ENCODE assay signal across 9 cellular contexts in genomic region chr11:22433066-22433450, GRCh38.
DNase-seq lines count a peak whose midpoint lies in the region; ATAC-seq, FAIRE-seq and TF ChIP-seq lines count a peak whose summit lies in the region.
"Had no signal": no experiment of that assay in that cellular context is flagged by ENCODE, and none has a peak within 500 bp of the region (broad histone marks: within the 10 kb centered on the region; RNA-seq: fewer than 3 reads in every experiment).

No MANE protein-coding gene starts in this region.

- peaks cover 8% of the 10 kb centered on the region; the same call in 1 of the 2 replicates for H3F3A ChIP-seq in GM23248 (ENCODE audit: insufficient read depth)

- H3K4me1 Mint-ChIP-seq in stimulated activated naive CD8-positive, alpha-beta T cell treated with anti-CD3 and anti-CD28 coated beads, Interleukin-15, amount 100 ng/mL, for 72 hours = peaks cover 16% of the 10 kb centered on the region

- H4K20me1 ChIP-seq in GM23248 (ENCODE audit: insufficient read depth) = no peaks in the 10 kb centered on the region

- in situ Hi-C loops in GM23248 (cut with MboI) = no loop called here

- peak; percentile 47 for DNase-seq in GM23248
- DNase-seq in adipocyte (ENCODE audit: low read depth) = peak; percentile 28
- no peak for DNase-seq in stimulated activated naive CD8-positive, alpha-beta T cell treated with anti-CD3 and anti-CD28 coated beads, Interleukin-15, amount 100 ng/mL, for 72 hours
- no peak for DNase-seq in omental fat pad (ENCODE audit: low spot score)
- no peak for DNase-seq in amniotic stem cell (lab: John Stamatoyannopoulos, UW)

- peaks cover 22% of the 10 kb centered on the region for H3K27me3 Mint-ChIP-seq in stimulated activated naive CD8-positive, alpha-beta T cell treated with anti-CD3 and anti-CD28 coated beads, Interleukin-15, amount 100 ng/mL, for 72 hours

- H3K79me2 ChIP-seq in GM23248 (ENCODE audit: insufficient read depth) = no peaks in the 10 kb centered on the region

- H3K4me1 ChIP-seq in GM23248 (ENCODE audit: insufficient read depth) (peaks cover 23% of the 10 kb centered on the region; the same call in 1 of the 2 replicates), adipocyte (ENCODE audit: control insufficient read depth, insufficient read depth, low read length) (peaks cover 7% of the 10 kb centered on the region)

- H3K4me3 Mint-ChIP-seq in stimulated activated naive CD8-positive, alpha-beta T cell treated with anti-CD3 and anti-CD28 coated beads, Interleukin-15, amount 100 ng/mL, for 72 hours = peak overlapping the region; percentile 64 to 75

- H2AFZ ChIP-seq in GM23248 = peak overlapping the region; percentile 91

- H3K4me2 ChIP-seq in GM23248 (ENCODE audit: unreplicated experiment) = peak overlapping the region; percentile 78

- H3K27me3 ChIP-seq in GM23248 (replicated peaks; ENCODE audit: insufficient read depth) (no peaks in the 10 kb centered on the region), adipocyte (replicated peaks; ENCODE audit: control insufficient read depth, insufficient read depth, low read length) (no peaks in the 10 kb centered on the region)

- H3K9me2 ChIP-seq in GM23248 (ENCODE audit: insufficient read depth) = no peaks in the 10 kb centered on the region

- H3K9ac ChIP-seq in GM23248 = peak overlapping the region; percentile 70
- H3K9ac ChIP-seq in adipocyte (ENCODE audit: low read length) = peak overlapping the region; percentile 33

- no peak for ATAC-seq in stimulated activated naive CD8-positive, alpha-beta T cell treated with anti-CD3 and anti-CD28 coated beads, Interleukin-15, amount 100 ng/mL, for 72 hours
- ATAC-seq in omental fat pad (ENCODE audit: low FRiP score) = no peak
- no peak for ATAC-seq in activated CD4-positive, CD25-positive, alpha-beta regulatory T cell treated with anti-CD3 and anti-CD28 coated beads, Interleukin-2, amount 50 U/mL, for 24 hours

- 3 to 7% methylated on average over 8 of the region's 8 CpGs for WGBS in GM23248 (ENCODE audit: low coverage in 1 of 2, low lambda C conversion rate in 2 of 2, missing lambda C conversion rate in 2 of 2), 2 experiments

- FAIRE-seq in islet of Langerhans (lab: Jason Lieb, UNC) = peak; percentile 81
- FAIRE-seq: bronchial epithelial cell had no signal

- H3K9me3 ChIP-seq in GM23248 (ENCODE audit: low read depth) = no peaks in the 10 kb centered on the region
- no peaks in the 10 kb centered on the region for H3K9me3 ChIP-seq in adipocyte (ENCODE audit: control insufficient read depth, low read length)

- H3K36me3 ChIP-seq in GM23248 (ENCODE audit: low read depth) (no peaks in the 10 kb centered on the region), adipocyte (ENCODE audit: control insufficient read depth, insufficient read depth, low read length, severe bottlenecking) (no peaks in the 10 kb centered on the region)

- TF ChIP-seq CTCF in omental fat pad (IDR thresholded peaks at IDR 0.05) = no peak

- H3K27ac ChIP-seq in GM23248 = peak overlapping the region; percentile 33
- H3K27ac ChIP-seq: RWPE1 had no signal

- H3K4me3 ChIP-seq in GM23248 (peak overlapping the region; percentile 61), adipocyte (ENCODE audit: low read length) (peak overlapping the region; percentile 78)

- no peaks in the 10 kb centered on the region for H3K9me3 Mint-ChIP-seq in stimulated activated naive CD8-positive, alpha-beta T cell treated with anti-CD3 and anti-CD28 coated beads, Interleukin-15, amount 100 ng/mL, for 72 hours

- no peak overlapping the region for H3K27ac Mint-ChIP-seq in stimulated activated naive CD8-positive, alpha-beta T cell treated with anti-CD3 and anti-CD28 coated beads, Interleukin-15, amount 100 ng/mL, for 72 hours

Comparison
In these comparisons a context has a peak if more than half of its experiments do, and no peak if none do; other contexts are left out.
1. DNase-seq: peak in GM23248 (single experiment) and adipocyte (single experiment); none in stimulated activated naive CD8-positive, alpha-beta T cell treated with anti-CD3 and anti-CD28 coated beads, Interleukin-15, amount 100 ng/mL, for 72 hours (0 of 2), omental fat pad (single experiment) and amniotic stem cell (single experiment).